Comparison of ENCODE assay signal across 8 cellular contexts in genomic region chr1:25030674-25031589, GRCh38.
A peak's percentile ranks its signal among the peaks of the same experiment; 100 is the strongest.
DNase-seq lines count a peak whose midpoint lies in the region; ATAC-seq and TF ChIP-seq lines count a peak whose summit lies in the region.

No MANE protein-coding gene starts in this region.

- no peaks in the 10 kb centered on the region for H3K36me3 ChIP-seq in effector memory CD4-positive, alpha-beta T cell (ENCODE audit: control insufficient read depth, insufficient read depth, low read length)
- no peaks in the 10 kb centered on the region for H3K36me3 ChIP-seq in stomach
- no peaks in the 10 kb centered on the region for H3K36me3 ChIP-seq in A673 (ENCODE audit: insufficient read depth, low read length, poor library complexity, severe bottlenecking)

- no peak for TF ChIP-seq CTCF in stomach (IDR thresholded peaks at IDR 0.05)
- TF ChIP-seq CTCF in A673 (conservative IDR thresholded peaks at IDR 0.05; ENCODE audit: low read depth, low read length): no peak

- peaks cover 71% of the 10 kb centered on the region for H3K4me1 ChIP-seq in effector memory CD4-positive, alpha-beta T cell (ENCODE audit: control insufficient read depth, insufficient read depth, low read length, poor library complexity, severe bottlenecking)
- H3K4me1 ChIP-seq in stomach (peaks cover 0 to 69% (median 6%) of the 10 kb centered on the region in 4 donors), A673 (ENCODE audit: insufficient read depth, low read length, poor library complexity, severe bottlenecking) (peaks cover 13% of the 10 kb centered on the region)

- H3K9me3 ChIP-seq in effector memory CD4-positive, alpha-beta T cell (ENCODE audit: control insufficient read depth, low read length): no peaks in the 10 kb centered on the region
- no peaks in the 10 kb centered on the region for H3K9me3 ChIP-seq in stomach
- H3K9me3 ChIP-seq in A673 (ENCODE audit: low read depth, low read length, poor library complexity, severe bottlenecking): no peaks in the 10 kb centered on the region

- POLR2A ChIA-PET in A673 (lab: Charles Lee; ENCODE audit: low non-redundant PET): interaction anchor here (0.7 kb wide), 1 partner anchor 36 kb away, joined by 3 read pairs; no protein-coding TSS in a partner anchor

- no TSS peak for BruUV-seq in A673 (replicated peaks; lab: Mats Ljungman, UMichigan)

- CTCF ChIA-PET in A673 (lab: Charles Lee): no interaction called here

- WGBS in stomach, 5 donors: 55 to 62% (median 59%) methylated on average over 6 of the region's 6 CpGs

- peak; percentile 36 for ATAC-seq in HG02970 (IDR thresholded peaks at IDR 0.05; ENCODE audit: low FRiP score, unreplicated experiment)

- peak; percentile 54 for DNase-seq in activated CD4-positive, CD25-positive, alpha-beta regulatory T cell treated with anti-CD3 and anti-CD28 coated beads, Interleukin-2, amount 50 U/mL, for 16 hours (ENCODE audit: low read depth, low spot score)
- peak; percentile 49 to 75 (median 73) for DNase-seq in effector memory CD4-positive, alpha-beta T cell
- DNase-seq in stomach: no peak
- no peak for DNase-seq in A673 (ENCODE audit: low spot score)
- no peak for DNase-seq in NCI-H1105 (lab: John Stamatoyannopoulos, UW)
- no peak for DNase-seq in NCI-H2171 (lab: John Stamatoyannopoulos, UW)

- intact Hi-C loops in stomach (cut with DNase I; ENCODE audit: low total_unique reads): no loop called here
- intact Hi-C loops in A673 (cut with micrococcal nuclease; ENCODE audit: unreplicated experiment): no loop called here

- H3K4me3 ChIP-seq in effector memory CD4-positive, alpha-beta T cell (ENCODE audit: insufficient read depth, low read depth, low read length, poor library complexity, severe bottlenecking): no peak overlapping the region
- H3K4me3 ChIP-seq in stomach (no peak overlapping the region), A673 (ENCODE audit: low read depth, low read length, poor library complexity, severe bottlenecking) (no peak overlapping the region)

- no peak for TF ChIP-seq EP300 in stomach (IDR thresholded peaks at IDR 0.05)

- TF ChIP-seq POLR2A in GM18526 (IDR thresholded peaks at IDR 0.05; ENCODE audit: extremely low read depth, insufficient read length): peak; percentile 55
- no peak for TF ChIP-seq POLR2A in stomach (IDR thresholded peaks at IDR 0.05)

- H3K27me3 ChIP-seq in effector memory CD4-positive, alpha-beta T cell (replicated peaks; ENCODE audit: control insufficient read depth, insufficient read depth, low read length, poor library complexity, severe bottlenecking): no peaks in the 10 kb centered on the region
- H3K27me3 ChIP-seq in stomach (peaks cover 0 to 8% (median 5%) of the 10 kb centered on the region in 3 donors), A673 (replicated peaks; ENCODE audit: insufficient read depth, low read depth, low read length, poor library complexity) (no peaks in the 10 kb centered on the region)

- peak overlapping the region; percentile 79 for H3K27ac ChIP-seq in effector memory CD4-positive, alpha-beta T cell (ENCODE audit: insufficient read depth, low read length, poor library complexity, severe bottlenecking)
- H3K27ac ChIP-seq in stomach (peak overlapping the region; percentile 6 to 58 (median 45)), A673 (ENCODE audit: low read depth, low read length, poor library complexity, severe bottlenecking) (no peak overlapping the region)

Comparison
In these comparisons a context has a peak if more than half of its experiments do, and no peak if none do; other contexts are left out.
1. DNase-seq: peak in activated CD4-positive, CD25-positive, alpha-beta regulatory T cell treated with anti-CD3 and anti-CD28 coated beads, Interleukin-2, amount 50 U/mL, for 16 hours (single experiment) and effector memory CD4-positive, alpha-beta T cell (3 of 3); none in stomach (single experiment), A673 (single experiment), NCI-H1105 (single experiment) and NCI-H2171 (single experiment).